1 cellular context compared by ENCODE assay signal in the genomic region with DNA sequence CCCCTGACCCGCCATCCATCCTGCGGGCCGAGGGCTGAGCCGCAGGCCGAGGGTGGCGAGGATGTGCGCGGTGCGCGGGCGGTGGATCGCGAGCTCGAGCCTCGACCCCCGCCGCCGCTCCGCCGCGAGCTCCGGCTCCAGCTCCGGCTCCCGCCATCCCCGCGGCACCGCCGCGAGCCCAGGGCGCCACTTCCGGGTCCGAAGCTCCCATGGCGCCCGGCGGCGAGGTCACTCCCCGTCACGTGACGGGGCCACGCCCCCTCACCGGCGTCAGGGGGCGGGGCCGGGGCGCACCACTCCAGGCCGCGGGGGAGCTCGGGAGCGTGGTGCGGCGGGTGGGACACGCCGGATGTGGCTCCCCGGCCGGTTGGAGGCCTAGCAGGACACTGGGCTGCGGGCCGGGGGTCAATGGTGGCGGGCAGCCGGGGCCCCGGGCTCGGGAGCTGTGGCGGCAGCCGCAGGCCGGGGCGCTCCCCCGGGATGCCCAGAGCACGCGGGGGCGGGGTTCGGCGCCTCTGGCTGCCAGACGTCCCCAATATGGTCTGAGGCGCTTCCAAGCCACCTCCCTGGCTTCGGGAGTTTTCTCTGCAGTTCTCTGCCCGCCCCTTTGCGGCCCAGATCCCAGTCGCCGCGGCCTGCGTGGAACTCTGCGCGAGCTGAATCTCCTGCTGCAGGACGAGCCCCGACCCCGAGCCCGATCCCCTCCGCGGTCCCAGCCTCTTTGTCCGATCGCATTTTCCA.
A peak's percentile ranks its signal among the peaks of the same experiment; 100 is the strongest.
TF ChIP-seq lines count a peak whose summit lies in the region.

A gene with protein sequence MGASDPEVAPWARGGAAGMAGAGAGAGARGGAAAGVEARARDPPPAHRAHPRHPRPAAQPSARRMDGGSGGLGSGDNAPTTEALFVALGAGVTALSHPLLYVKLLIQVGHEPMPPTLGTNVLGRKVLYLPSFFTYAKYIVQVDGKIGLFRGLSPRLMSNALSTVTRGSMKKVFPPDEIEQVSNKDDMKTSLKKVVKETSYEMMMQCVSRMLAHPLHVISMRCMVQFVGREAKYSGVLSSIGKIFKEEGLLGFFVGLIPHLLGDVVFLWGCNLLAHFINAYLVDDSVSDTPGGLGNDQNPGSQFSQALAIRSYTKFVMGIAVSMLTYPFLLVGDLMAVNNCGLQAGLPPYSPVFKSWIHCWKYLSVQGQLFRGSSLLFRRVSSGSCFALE (minus strand): TSS at position 234 of the 741 bp plus-strand sequence. CDS start 23 bp downstream, at position 211.

TF ChIP-seq in K562, 482 proteins besides CTCF, POLR2A, EP300 and RAD21 (continued from another document):
- TF ChIP-seq, protein P1, sequence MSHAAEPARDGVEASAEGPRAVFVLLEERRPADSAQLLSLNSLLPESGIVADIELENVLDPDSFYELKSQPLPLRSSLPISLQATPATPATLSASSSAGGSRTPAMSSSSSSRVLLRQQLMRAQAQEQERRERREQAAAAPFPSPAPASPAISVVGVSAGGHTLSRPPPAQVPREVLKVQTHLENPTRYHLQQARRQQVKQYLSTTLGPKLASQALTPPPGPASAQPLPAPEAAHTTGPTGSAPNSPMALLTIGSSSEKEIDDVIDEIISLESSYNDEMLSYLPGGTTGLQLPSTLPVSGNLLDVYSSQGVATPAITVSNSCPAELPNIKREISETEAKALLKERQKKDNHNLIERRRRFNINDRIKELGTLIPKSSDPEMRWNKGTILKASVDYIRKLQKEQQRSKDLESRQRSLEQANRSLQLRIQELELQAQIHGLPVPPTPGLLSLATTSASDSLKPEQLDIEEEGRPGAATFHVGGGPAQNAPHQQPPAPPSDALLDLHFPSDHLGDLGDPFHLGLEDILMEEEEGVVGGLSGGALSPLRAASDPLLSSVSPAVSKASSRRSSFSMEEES (CRISPR knock-in tag; IDR thresholded peaks at IDR 0.05), result peak; percentile 99
- no peak for TF ChIP-seq ZBTB8A (IDR thresholded peaks at IDR 0.05; ENCODE audit: partially characterized antibody)
- peak; percentile 21; the same call in 1 of the 2 replicates for TF ChIP-seq XRCC5 (IDR thresholded peaks at IDR 0.05; ENCODE audit: low read depth, low read length)
- TF ChIP-seq, protein P2, sequence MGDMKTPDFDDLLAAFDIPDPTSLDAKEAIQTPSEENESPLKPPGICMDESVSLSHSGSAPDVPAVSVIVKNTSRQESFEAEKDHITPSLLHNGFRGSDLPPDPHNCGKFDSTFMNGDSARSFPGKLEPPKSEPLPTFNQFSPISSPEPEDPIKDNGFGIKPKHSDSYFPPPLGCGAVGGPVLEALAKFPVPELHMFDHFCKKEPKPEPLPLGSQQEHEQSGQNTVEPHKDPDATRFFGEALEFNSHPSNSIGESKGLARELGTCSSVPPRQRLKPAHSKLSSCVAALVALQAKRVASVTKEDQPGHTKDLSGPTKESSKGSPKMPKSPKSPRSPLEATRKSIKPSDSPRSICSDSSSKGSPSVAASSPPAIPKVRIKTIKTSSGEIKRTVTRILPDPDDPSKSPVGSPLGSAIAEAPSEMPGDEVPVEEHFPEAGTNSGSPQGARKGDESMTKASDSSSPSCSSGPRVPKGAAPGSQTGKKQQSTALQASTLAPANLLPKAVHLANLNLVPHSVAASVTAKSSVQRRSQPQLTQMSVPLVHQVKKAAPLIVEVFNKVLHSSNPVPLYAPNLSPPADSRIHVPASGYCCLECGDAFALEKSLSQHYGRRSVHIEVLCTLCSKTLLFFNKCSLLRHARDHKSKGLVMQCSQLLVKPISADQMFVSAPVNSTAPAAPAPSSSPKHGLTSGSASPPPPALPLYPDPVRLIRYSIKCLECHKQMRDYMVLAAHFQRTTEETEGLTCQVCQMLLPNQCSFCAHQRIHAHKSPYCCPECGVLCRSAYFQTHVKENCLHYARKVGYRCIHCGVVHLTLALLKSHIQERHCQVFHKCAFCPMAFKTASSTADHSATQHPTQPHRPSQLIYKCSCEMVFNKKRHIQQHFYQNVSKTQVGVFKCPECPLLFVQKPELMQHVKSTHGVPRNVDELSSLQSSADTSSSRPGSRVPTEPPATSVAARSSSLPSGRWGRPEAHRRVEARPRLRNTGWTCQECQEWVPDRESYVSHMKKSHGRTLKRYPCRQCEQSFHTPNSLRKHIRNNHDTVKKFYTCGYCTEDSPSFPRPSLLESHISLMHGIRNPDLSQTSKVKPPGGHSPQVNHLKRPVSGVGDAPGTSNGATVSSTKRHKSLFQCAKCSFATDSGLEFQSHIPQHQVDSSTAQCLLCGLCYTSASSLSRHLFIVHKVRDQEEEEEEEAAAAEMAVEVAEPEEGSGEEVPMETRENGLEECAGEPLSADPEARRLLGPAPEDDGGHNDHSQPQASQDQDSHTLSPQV (IDR thresholded peaks at IDR 0.05), result peak; percentile 70
- TF ChIP-seq RHOXF2B (CRISPR knock-in tag; conservative IDR thresholded peaks at IDR 0.05), result no peak
- no peak for TF ChIP-seq ZKSCAN3 (CRISPR knock-in tag; IDR thresholded peaks at IDR 0.05)
- TF ChIP-seq CBX8 (IDR thresholded peaks at IDR 0.05; ENCODE audit: borderline replicate concordance, extremely low read depth, low read depth, low read length, poor library complexity, severe bottlenecking), result no peak
- TF ChIP-seq, protein P3, sequence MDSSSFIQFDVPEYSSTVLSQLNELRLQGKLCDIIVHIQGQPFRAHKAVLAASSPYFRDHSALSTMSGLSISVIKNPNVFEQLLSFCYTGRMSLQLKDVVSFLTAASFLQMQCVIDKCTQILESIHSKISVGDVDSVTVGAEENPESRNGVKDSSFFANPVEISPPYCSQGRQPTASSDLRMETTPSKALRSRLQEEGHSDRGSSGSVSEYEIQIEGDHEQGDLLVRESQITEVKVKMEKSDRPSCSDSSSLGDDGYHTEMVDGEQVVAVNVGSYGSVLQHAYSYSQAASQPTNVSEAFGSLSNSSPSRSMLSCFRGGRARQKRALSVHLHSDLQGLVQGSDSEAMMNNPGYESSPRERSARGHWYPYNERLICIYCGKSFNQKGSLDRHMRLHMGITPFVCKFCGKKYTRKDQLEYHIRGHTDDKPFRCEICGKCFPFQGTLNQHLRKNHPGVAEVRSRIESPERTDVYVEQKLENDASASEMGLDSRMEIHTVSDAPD (CRISPR knock-in tag; IDR thresholded peaks at IDR 0.05), result no peak
- peak; percentile 99 for TF ChIP-seq BHLHE40 (IDR thresholded peaks at IDR 0.05; ENCODE audit: low read length)
- TF ChIP-seq NELFE (IDR thresholded peaks at IDR 0.05; ENCODE audit: insufficient read depth, insufficient read length), result no peak
- 0 out of 2 replicates have a peak, but pooled peaks have one; percentile 15 for TF ChIP-seq CHD2 (IDR thresholded peaks at IDR 0.05; ENCODE audit: low read depth, low read length)
- TF ChIP-seq KAT2B (IDR thresholded peaks at IDR 0.05; ENCODE audit: low read depth, low read length), result no peak
- TF ChIP-seq SRF (CRISPR knock-in tag; IDR thresholded peaks at IDR 0.05), result peak; percentile 83 to 91
- peak; percentile 80 for TF ChIP-seq CBFA2T2 (conservative IDR thresholded peaks at IDR 0.05)
- TF ChIP-seq, protein P4, sequence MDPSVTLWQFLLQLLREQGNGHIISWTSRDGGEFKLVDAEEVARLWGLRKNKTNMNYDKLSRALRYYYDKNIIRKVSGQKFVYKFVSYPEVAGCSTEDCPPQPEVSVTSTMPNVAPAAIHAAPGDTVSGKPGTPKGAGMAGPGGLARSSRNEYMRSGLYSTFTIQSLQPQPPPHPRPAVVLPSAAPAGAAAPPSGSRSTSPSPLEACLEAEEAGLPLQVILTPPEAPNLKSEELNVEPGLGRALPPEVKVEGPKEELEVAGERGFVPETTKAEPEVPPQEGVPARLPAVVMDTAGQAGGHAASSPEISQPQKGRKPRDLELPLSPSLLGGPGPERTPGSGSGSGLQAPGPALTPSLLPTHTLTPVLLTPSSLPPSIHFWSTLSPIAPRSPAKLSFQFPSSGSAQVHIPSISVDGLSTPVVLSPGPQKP (CRISPR knock-in tag; IDR thresholded peaks at IDR 0.05), result no peak
- no peak; the same call in 1 of the 2 replicates for TF ChIP-seq CHCHD3 (CRISPR knock-in tag; IDR thresholded peaks at IDR 0.05)
- 0 out of 2 replicates have a peak, but pooled peaks have one; percentile 61 for TF ChIP-seq CAMTA2 (CRISPR knock-in tag; conservative IDR thresholded peaks at IDR 0.05)
- TF ChIP-seq, protein P5, sequence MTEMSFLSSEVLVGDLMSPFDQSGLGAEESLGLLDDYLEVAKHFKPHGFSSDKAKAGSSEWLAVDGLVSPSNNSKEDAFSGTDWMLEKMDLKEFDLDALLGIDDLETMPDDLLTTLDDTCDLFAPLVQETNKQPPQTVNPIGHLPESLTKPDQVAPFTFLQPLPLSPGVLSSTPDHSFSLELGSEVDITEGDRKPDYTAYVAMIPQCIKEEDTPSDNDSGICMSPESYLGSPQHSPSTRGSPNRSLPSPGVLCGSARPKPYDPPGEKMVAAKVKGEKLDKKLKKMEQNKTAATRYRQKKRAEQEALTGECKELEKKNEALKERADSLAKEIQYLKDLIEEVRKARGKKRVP (CRISPR knock-in tag; IDR thresholded peaks at IDR 0.05), result no peak
- no peak for TF ChIP-seq ZNF197 (CRISPR knock-in tag; IDR thresholded peaks at IDR 0.05; ENCODE audit: low read depth)
- TF ChIP-seq XRCC4 (IDR thresholded peaks at IDR 0.05; ENCODE audit: extremely low read depth, insufficient read depth, insufficient read length), result no peak
- no peak for TF ChIP-seq DPF2 (IDR thresholded peaks at IDR 0.05)
- TF ChIP-seq, protein P6, sequence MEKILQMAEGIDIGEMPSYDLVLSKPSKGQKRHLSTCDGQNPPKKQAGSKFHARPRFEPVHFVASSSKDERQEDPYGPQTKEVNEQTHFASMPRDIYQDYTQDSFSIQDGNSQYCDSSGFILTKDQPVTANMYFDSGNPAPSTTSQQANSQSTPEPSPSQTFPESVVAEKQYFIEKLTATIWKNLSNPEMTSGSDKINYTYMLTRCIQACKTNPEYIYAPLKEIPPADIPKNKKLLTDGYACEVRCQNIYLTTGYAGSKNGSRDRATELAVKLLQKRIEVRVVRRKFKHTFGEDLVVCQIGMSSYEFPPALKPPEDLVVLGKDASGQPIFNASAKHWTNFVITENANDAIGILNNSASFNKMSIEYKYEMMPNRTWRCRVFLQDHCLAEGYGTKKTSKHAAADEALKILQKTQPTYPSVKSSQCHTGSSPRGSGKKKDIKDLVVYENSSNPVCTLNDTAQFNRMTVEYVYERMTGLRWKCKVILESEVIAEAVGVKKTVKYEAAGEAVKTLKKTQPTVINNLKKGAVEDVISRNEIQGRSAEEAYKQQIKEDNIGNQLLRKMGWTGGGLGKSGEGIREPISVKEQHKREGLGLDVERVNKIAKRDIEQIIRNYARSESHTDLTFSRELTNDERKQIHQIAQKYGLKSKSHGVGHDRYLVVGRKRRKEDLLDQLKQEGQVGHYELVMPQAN (IDR thresholded peaks at IDR 0.05; ENCODE audit: borderline replicate concordance), result no peak
- TF ChIP-seq, protein P7, sequence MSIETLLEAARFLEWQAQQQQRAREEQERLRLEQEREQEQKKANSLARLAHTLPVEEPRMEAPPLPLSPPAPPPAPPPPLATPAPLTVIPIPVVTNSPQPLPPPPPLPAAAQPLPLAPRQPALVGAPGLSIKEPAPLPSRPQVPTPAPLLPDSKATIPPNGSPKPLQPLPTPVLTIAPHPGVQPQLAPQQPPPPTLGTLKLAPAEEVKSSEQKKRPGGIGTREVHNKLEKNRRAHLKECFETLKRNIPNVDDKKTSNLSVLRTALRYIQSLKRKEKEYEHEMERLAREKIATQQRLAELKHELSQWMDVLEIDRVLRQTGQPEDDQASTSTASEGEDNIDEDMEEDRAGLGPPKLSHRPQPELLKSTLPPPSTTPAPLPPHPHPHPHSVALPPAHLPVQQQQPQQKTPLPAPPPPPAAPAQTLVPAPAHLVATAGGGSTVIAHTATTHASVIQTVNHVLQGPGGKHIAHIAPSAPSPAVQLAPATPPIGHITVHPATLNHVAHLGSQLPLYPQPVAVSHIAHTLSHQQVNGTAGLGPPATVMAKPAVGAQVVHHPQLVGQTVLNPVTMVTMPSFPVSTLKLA (conservative IDR thresholded peaks at IDR 0.05), result peak; percentile 86 to 94
- TF ChIP-seq MBD2 (IDR thresholded peaks at IDR 0.05; ENCODE audit: borderline replicate concordance, low read depth), result peak; percentile 93; the same call in 1 of the 2 replicates
- TF ChIP-seq HDAC8 (tag; IDR thresholded peaks at IDR 0.05), result no peak
- TF ChIP-seq SIN3A (IDR thresholded peaks at IDR 0.05; ENCODE audit: borderline replicate concordance in 2 of 2, control insufficient read depth in 1 of 2, low read depth in 2 of 2, low read length in 2 of 2), result peak; percentile 96 to 98
- no peak for TF ChIP-seq ZNF77 (CRISPR knock-in tag; IDR thresholded peaks at IDR 0.05)
